In the genomic region with DNA sequence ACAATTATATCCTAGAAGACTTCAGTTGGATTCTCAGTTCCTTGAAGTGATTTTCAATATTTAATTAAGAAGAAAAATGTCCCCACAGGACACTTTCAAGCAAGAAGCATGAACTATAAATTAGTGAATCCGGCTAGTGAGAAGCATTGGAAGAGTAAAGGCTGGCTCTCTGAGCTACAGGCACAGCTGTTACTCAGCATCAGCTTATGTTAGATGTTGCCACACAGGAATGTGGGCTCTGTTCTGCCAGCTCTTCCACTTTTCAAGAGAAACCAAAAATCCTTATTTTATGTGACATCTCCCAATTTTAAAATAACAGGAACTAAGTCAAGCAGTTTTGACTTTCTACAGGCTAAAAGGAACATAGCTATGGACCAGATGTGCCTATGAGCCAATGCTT, we compare ENCODE assay signal across 18 cellular contexts. TPM values are rescaled to one million over a fixed set of nuclear protein-coding genes. Genes with fewer than 3 reads are reported as not detected.
DNase-seq lines count a peak whose midpoint lies in the region; ATAC-seq and TF ChIP-seq lines count a peak whose summit lies in the region.
"Had no signal": no experiment of that assay in that cellular context is flagged by ENCODE, and none has a peak within 500 bp of the region (broad histone marks: within the 10 kb centered on the region; RNA-seq: fewer than 3 reads in every experiment).

No MANE protein-coding gene starts in this region.

- H2AK5ac ChIP-seq in IMR-90 (ENCODE audit: low read depth, low read length): no peak overlapping the region

- H3K9me3 ChIP-seq in IMR-90 (ENCODE audit: control insufficient read depth, insufficient read depth, low read length) (no peaks in the 10 kb centered on the region), osteoblast (ENCODE audit: low read depth, low read length) (no peaks in the 10 kb centered on the region)
- H3K9me3 ChIP-seq: BE2C had no signal

- no peak overlapping the region for H2BK5ac ChIP-seq in IMR-90 (ENCODE audit: low read depth, low read length, poor library complexity, severe bottlenecking)

- no peak overlapping the region; a peak in 1 of 4 replicates for H4K8ac ChIP-seq in IMR-90 (ENCODE audit: low read depth in 2 of 2, low read length in 2 of 2)

- in situ Hi-C loops in IMR-90 (cut with MboI; ENCODE audit: low sequenced_read_pairs): no loop called here

- no peak overlapping the region for H3K27ac ChIP-seq in IMR-90 (ENCODE audit: insufficient read depth, low read length)
- peak overlapping the region; percentile 95 for H3K27ac ChIP-seq in osteoblast (ENCODE audit: low read depth, low read length)
- H3K27ac ChIP-seq: PC-9, SK-N-MC had no signal

- no peak for TF ChIP-seq RAD21 in IMR-90 (IDR thresholded peaks at IDR 0.05; ENCODE audit: low read length)

- H3K4me1 Mint-ChIP-seq in chondrocyte (ENCODE audit: low read depth): peaks cover 22% of the 10 kb centered on the region
- H3K4me1 Mint-ChIP-seq: CD4-positive, alpha-beta memory T cell; IgD-negative memory B cell had no signal

- dilution Hi-C loops in IMR-90 (cut with HindIII; ENCODE audit: low sequenced_read_pairs, unreplicated experiment): no loop called here

- POLR2A ChIA-PET in IMR-90 (lab: Charles Lee; ENCODE audit: unreplicated experiment): no interaction called here

- H3K9ac ChIP-seq in IMR-90 (ENCODE audit: low read depth, low read length): no peak overlapping the region

- intact Hi-C loops in IMR-90 (cut with micrococcal nuclease): no loop called here

- 0 out of 2 replicates have a peak overlapping the region, but pooled peaks have one; percentile 6 for H2BK20ac ChIP-seq in IMR-90 (ENCODE audit: low read depth, low read length)

- no peak overlapping the region for H4K5ac ChIP-seq in IMR-90 (ENCODE audit: low read depth, low read length)

- H2AFZ ChIP-seq in IMR-90 (replicated peaks; ENCODE audit: low read length, poor library complexity) (no peak overlapping the region), osteoblast (ENCODE audit: low read length) (no peak overlapping the region)
- H2AFZ ChIP-seq: PC-9 had no signal

- H4K20me1 ChIP-seq in IMR-90 (ENCODE audit: insufficient read depth, low read length): no peaks in the 10 kb centered on the region
- no peaks in the 10 kb centered on the region for H4K20me1 ChIP-seq in osteoblast (ENCODE audit: insufficient read depth, low read length)

- H3K36me3 Mint-ChIP-seq in chondrocyte (ENCODE audit: low read depth): no peaks in the 10 kb centered on the region
- H3K36me3 Mint-ChIP-seq: CD4-positive, alpha-beta memory T cell; IgD-negative memory B cell had no signal

- H3K4me3 ChIP-seq in IMR-90 (ENCODE audit: insufficient read depth, low read depth, low read length) (no peak overlapping the region), osteoblast (ENCODE audit: insufficient read depth, low read length) (no peak overlapping the region)
- H3K4me3 ChIP-seq: PC-9, SK-N-MC had no signal

- no peaks in the 10 kb centered on the region for H3K27me3 Mint-ChIP-seq in chondrocyte (ENCODE audit: low read depth)

- TF ChIP-seq CTCF in IMR-90 (conservative IDR thresholded peaks at IDR 0.05; ENCODE audit: low read depth, low read length) (no peak), chondrocyte (IDR thresholded peaks at IDR 0.05) (no peak), osteoblast (IDR thresholded peaks at IDR 0.05; ENCODE audit: extremely low read depth, low read depth, low read length) (no peak)

- BruUV-seq in IMR-90 (replicated peaks; lab: Mats Ljungman, UMichigan): no TSS peak

- H3K56ac ChIP-seq in IMR-90 (ENCODE audit: extremely low read depth, insufficient read depth, low read length): no peak overlapping the region

- DNase-seq in AG20443 (ENCODE audit: low spot score) (peak; percentile 48), IMR-90 (peak; percentile 52), chondrocyte (ENCODE audit: low spot score) (no peak), osteoblast (ENCODE audit: insufficient read length, low spot score, missing footprints) (peak; percentile 35)
- no peak for DNase-seq in activated effector memory CD4-positive, alpha-beta T cell treated with Interleukin-2 at 50 U/mL for 16 hours
- DNase-seq: BE2C; CD4-positive, alpha-beta memory T cell; H7; NCI-H1436 treated with DMSO at 0.1 percent for 48 hours; NCI-H2081 treated with DMSO at 0.1 percent for 48 hours; NCI-H226; NCI-H526 treated with DMSO at 0.1 percent for 48 hours; PC-9 had no signal

- H3K79me1 ChIP-seq in IMR-90 (ENCODE audit: low read depth in 1 of 2, low read length in 2 of 2): 0 out of 4 replicates have a peak, but pooled peaks cover 0 to 5% of the 10 kb centered on the region in 2 experiments

- no peak overlapping the region for H2BK120ac ChIP-seq in IMR-90 (ENCODE audit: low read depth, low read length)

- CTCF ChIA-PET in IMR-90 (lab: Yijun Ruan, JAX): interaction anchor here (0.6 to 0.9 kb wide), 2 partner anchors 10 to 1799 kb away, joined by 3 to 4 read pairs; no protein-coding TSS in a partner anchor

- no CpG with 5 or more reads among the region's 1 CpG for WGBS in IMR-90 (ENCODE audit: extremely low coverage in 2 of 2, insufficient read length in 1 of 2), 2 experiments

- TF ChIP-seq POLR2A in IMR-90 (IDR thresholded peaks at IDR 0.05; ENCODE audit: low read depth, low read length): no peak

- H3K4me2 ChIP-seq in IMR-90 (ENCODE audit: low read depth, low read length) (no peak overlapping the region), osteoblast (ENCODE audit: insufficient read depth, low read length) (no peak overlapping the region)
- H3K4me2 ChIP-seq: PC-9 had no signal

- H2BK15ac ChIP-seq in IMR-90 (ENCODE audit: low read depth, low read length): peak overlapping the region; percentile 29; the same call in 1 of the 3 replicates

- H3K18ac ChIP-seq in IMR-90 (ENCODE audit: low read depth, low read length): no peak overlapping the region; the same call in 1 of the 2 replicates

- no peak overlapping the region for H3K14ac ChIP-seq in IMR-90 (replicated peaks; ENCODE audit: low read depth, low read length)

- H3K9me3 Mint-ChIP-seq in chondrocyte (ENCODE audit: low read depth): no peaks in the 10 kb centered on the region

- peaks cover 10% of the 10 kb centered on the region; the same call in 1 of the 2 replicates for H3K4me1 ChIP-seq in IMR-90 (ENCODE audit: control insufficient read depth, insufficient read depth, low read length)
- peaks cover 27% of the 10 kb centered on the region for H3K4me1 ChIP-seq in osteoblast (ENCODE audit: insufficient read depth, low read length)
- H3K4me1 ChIP-seq: BE2C had no signal

- H3K27me3 ChIP-seq in IMR-90 (ENCODE audit: control insufficient read depth, insufficient read depth, low read length) (no peaks in the 10 kb centered on the region), osteoblast (ENCODE audit: insufficient read depth, low read length) (no peaks in the 10 kb centered on the region)
- H3K27me3 ChIP-seq: BE2C had no signal

- H3K27ac Mint-ChIP-seq in chondrocyte (ENCODE audit: unreplicated experiment): peak overlapping the region; percentile 9
- H3K27ac Mint-ChIP-seq: CD4-positive, alpha-beta memory T cell; IgD-negative memory B cell had no signal

- no peak overlapping the region for H3K23ac ChIP-seq in IMR-90 (ENCODE audit: low read depth, low read length)

- H3K79me2 ChIP-seq in osteoblast (ENCODE audit: insufficient read depth, low read length): no peaks in the 10 kb centered on the region

- no peak overlapping the region for H3K4ac ChIP-seq in IMR-90 (ENCODE audit: low read depth, low read length)

- H4K91ac ChIP-seq in IMR-90 (ENCODE audit: insufficient read depth, low read depth, low read length): no peak overlapping the region

- peaks cover 11% of the 10 kb centered on the region for H3K9me1 ChIP-seq in IMR-90 (ENCODE audit: insufficient read depth, low read length)

- H2AK9ac ChIP-seq in IMR-90 (replicated peaks; ENCODE audit: low read depth, low read length, poor library complexity): no peak overlapping the region

- H3K36me3 ChIP-seq in IMR-90 (ENCODE audit: control insufficient read depth, insufficient read depth, low read length) (no peaks in the 10 kb centered on the region), osteoblast (ENCODE audit: insufficient read depth, low read length) (no peaks in the 10 kb centered on the region)
- H3K36me3 ChIP-seq: BE2C had no signal

- H3K4me3 Mint-ChIP-seq in chondrocyte (ENCODE audit: unreplicated experiment): no peak overlapping the region
- H3K4me3 Mint-ChIP-seq: CD4-positive, alpha-beta memory T cell; IgD-negative memory B cell had no signal

- ATAC-seq in IMR-90 (ENCODE audit: low read depth): peak; percentile 57
- no peak for ATAC-seq in HG02571 (IDR thresholded peaks at IDR 0.05; ENCODE audit: unreplicated experiment)
- no peak for ATAC-seq in GM21447 (IDR thresholded peaks at IDR 0.05; ENCODE audit: unreplicated experiment)

TF ChIP-seq in IMR-90, 13 proteins besides CTCF, POLR2A, EP300 and RAD21:
- TF ChIP-seq CEBPB (IDR thresholded peaks at IDR 0.05; ENCODE audit: low read depth, low read length): peak; percentile 54; the same call in 1 of the 2 replicates
- TF ChIP-seq MAFK (IDR thresholded peaks at IDR 0.05; ENCODE audit: low read depth, low read length): no peak
- TF ChIP-seq CHD1 (IDR thresholded peaks at IDR 0.05; ENCODE audit: low read depth, low read length): no peak

RNA-seq across cellular contexts. Expression of a gene that starts 14.9 kb away (rescaled TPM):
- total RNA-seq in IMR-90 (2012; rRNA removed): 0.54 and 0.56 TPM in 2 replicates
- polyA plus RNA-seq in IMR-90 (2012; rRNA removed): 0.19 and 0.24 TPM in 2 replicates
- 0.02 and 0.13 TPM in 2 replicates for polyA plus RNA-seq in IMR-90 (2012; cell fraction: cytosol; rRNA removed)
- polyA plus RNA-seq in IMR-90 (2012; cell fraction: nucleus; rRNA removed; ENCODE audit: low replicate concordance): 0.15 and 0.34 TPM in 2 replicates
- total RNA-seq in chondrocyte: 0.25 to 1.2 TPM (median 0.33 TPM) in 3 replicates
- total RNA-seq in osteoblast: 0.29 and 0.72 TPM in 2 replicates
- total RNA-seq: A673, H7, PC-9 had no signal

Comparison
In these comparisons a context has a peak if more than half of its experiments do, and no peak if none do; other contexts are left out.
1. DNase-seq: peak in AG20443 (single experiment), IMR-90 (single experiment) and osteoblast (single experiment); none in chondrocyte (single experiment) and activated effector memory CD4-positive, alpha-beta T cell treated with Interleukin-2 at 50 U/mL for 16 hours (single experiment).